In the genomic region with DNA sequence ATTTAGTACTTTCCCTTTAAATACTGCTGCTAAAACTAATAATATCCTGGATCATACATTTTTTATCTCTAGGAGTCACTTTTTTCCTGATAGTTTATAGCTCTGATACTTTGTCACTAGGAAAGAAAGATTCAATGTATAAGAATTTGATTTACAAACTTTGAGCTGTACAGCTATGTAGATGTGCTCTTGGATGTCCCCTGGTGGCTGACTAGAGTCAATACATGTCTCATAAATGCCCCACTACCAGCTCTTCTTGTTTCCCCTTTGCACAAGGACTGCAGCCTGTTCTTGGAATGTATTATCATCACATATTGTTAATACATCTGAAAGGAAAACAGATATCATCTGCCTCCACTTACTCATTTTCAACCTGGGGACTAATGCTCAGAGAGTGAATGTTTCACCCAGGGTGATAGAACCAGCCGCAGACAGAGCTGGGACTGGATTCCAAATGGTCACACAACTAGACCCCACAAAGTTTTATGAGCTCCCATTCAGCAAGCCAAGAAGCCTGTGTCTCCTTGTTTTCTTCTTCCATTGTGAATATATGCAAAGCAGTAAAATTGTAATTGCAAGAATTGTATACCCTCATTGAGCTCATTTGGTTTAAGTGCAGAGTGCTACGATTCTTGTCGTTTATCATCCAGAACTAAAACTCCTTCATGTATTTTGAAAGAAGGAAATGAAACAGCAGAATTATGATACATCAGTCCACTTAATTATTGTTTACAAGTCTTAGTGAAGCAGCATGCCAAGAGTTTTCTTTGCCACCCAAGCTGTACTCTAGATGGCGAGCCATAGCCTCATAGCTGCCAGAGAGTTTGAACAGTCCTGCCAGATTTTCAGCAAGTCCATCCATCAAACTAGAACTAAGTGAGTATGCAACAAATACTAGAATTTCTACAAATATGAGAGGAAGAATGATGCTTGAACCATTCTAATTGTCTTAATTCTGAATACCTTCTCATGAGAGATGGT, we compare ENCODE assay signal across 8 cellular contexts.
A peak's percentile ranks its signal among the peaks of the same experiment; 100 is the strongest.
DNase-seq lines count a peak whose midpoint lies in the region; ATAC-seq and TF ChIP-seq lines count a peak whose summit lies in the region.

No MANE protein-coding gene starts in this region.

- intact Hi-C loops in breast epithelium (cut with DNase I; ENCODE audit: low total_unique reads) (no loop called here), lower leg skin (cut with DNase I; ENCODE audit: low total_unique reads) (no loop called here)

- H3K27ac ChIP-seq in breast epithelium, result no peak overlapping the region

- H3K4me3 ChIP-seq in breast epithelium, result no peak overlapping the region
- H3K4me3 ChIP-seq in lower leg skin (ENCODE audit: low read depth, poor library complexity, severe bottlenecking), result no peak overlapping the region

- ATAC-seq in GM21515 (IDR thresholded peaks at IDR 0.05; ENCODE audit: unreplicated experiment) (peak; percentile 98), HG03565 (IDR thresholded peaks at IDR 0.05; ENCODE audit: unreplicated experiment) (peak; percentile 98)

- TF ChIP-seq POLR2A in breast epithelium (IDR thresholded peaks at IDR 0.05) (no peak), lower leg skin (IDR thresholded peaks at IDR 0.05) (no peak)

- H3K27me3 ChIP-seq in breast epithelium, result no peaks in the 10 kb centered on the region

- peaks cover 0 to 21% of the 10 kb centered on the region in 2 donors for H3K9me3 ChIP-seq in breast epithelium

- DNase-seq in GM10266 (ENCODE audit: extremely low spot score) (peak; percentile 37), RPMI8226 (peak; percentile 47), breast epithelium (ENCODE audit: low spot score in 2 of 2) (no peak), left kidney (ENCODE audit: low read depth, low spot score) (peak; percentile 76), superior temporal gyrus (ENCODE audit: extremely low spot score) (peak; percentile 61), lower leg skin (ENCODE audit: low spot score in 2 of 2) (no peak)

- no peaks in the 10 kb centered on the region for H3K36me3 ChIP-seq in breast epithelium

- WGBS in lower leg skin, 2 donors, result 53 to 63% methylated on average over 4 of the region's 4 CpGs

- H3K4me1 ChIP-seq in breast epithelium, result no peaks in the 10 kb centered on the region

- TF ChIP-seq CTCF in GM10266 (IDR thresholded peaks at IDR 0.05; ENCODE audit: control insufficient read depth, insufficient read depth, low read depth, missing control alignments) (peak; percentile 75), breast epithelium (IDR thresholded peaks at IDR 0.05) (peak in 2 of 3 donors; percentile 47 to 63), lower leg skin (IDR thresholded peaks at IDR 0.05) (no peak)

Comparison
In these comparisons a context has a peak if more than half of its experiments do, and no peak if none do; other contexts are left out.
1. DNase-seq: peak in GM10266 (single experiment), RPMI8226 (single experiment), left kidney (single experiment) and superior temporal gyrus (single experiment); none in breast epithelium (0 of 2) and lower leg skin (0 of 2).
2. CTCF ChIP-seq: peak in GM10266 (single experiment) and breast epithelium (2 of 3); none in lower leg skin (0 of 3).